Comparison of ENCODE assay signal across 14 cellular contexts in genomic region chr6:112223070-112223861, GRCh38. TPM values are rescaled to one million over a fixed set of nuclear protein-coding genes. Genes with fewer than 3 reads are reported as not detected.
A peak's percentile ranks its signal among the peaks of the same experiment; 100 is the strongest.
DNase-seq lines count a peak whose midpoint lies in the region; ATAC-seq, FAIRE-seq and TF ChIP-seq lines count a peak whose summit lies in the region.
"Had no signal": no experiment of that assay in that cellular context is flagged by ENCODE, and none has a peak within 500 bp of the region (broad histone marks: within the 10 kb centered on the region; RNA-seq: fewer than 3 reads in every experiment).

No MANE protein-coding gene starts in this region.

- no peaks in the 10 kb centered on the region for H3K9me3 Mint-ChIP-seq in mesothelial cell of epicardium
- H3K9me3 Mint-ChIP-seq: naive B cell had no signal

- WGBS in tibial nerve, 2 donors = 25 to 29% methylated on average over 3 of the region's 3 CpGs

- intact Hi-C loops in endothelial cell of umbilical vein (cut with micrococcal nuclease) = no loop called here

- TF ChIP-seq POLR2A in endothelial cell of umbilical vein (IDR thresholded peaks at IDR 0.05; ENCODE audit: low read depth, low read length) = no peak
- no peak for TF ChIP-seq POLR2A in tibial nerve (IDR thresholded peaks at IDR 0.05)
- no peak for TF ChIP-seq POLR2A in GM12892 (IDR thresholded peaks at IDR 0.05; ENCODE audit: low read depth, low read length)

- H3K4me2 ChIP-seq in endothelial cell of umbilical vein (ENCODE audit: insufficient read depth, low read length) = peak overlapping the region; percentile 9

- H3K79me2 ChIP-seq in endothelial cell of umbilical vein (ENCODE audit: control insufficient read depth, insufficient read depth, low read length) = peaks cover 71% of the 10 kb centered on the region

- H3K27me3 ChIP-seq in endothelial cell of umbilical vein (ENCODE audit: control insufficient read depth in 2 of 2, insufficient read depth in 2 of 2, low read length in 2 of 2) (no peaks in the 10 kb centered on the region), tibial nerve (no peaks in the 10 kb centered on the region)

- H3K9me3 ChIP-seq in endothelial cell of umbilical vein (replicated peaks; ENCODE audit: control insufficient read depth, insufficient read depth, low read length) (no peaks in the 10 kb centered on the region), tibial nerve (no peaks in the 10 kb centered on the region)

- no peaks in the 10 kb centered on the region for H4K20me1 ChIP-seq in endothelial cell of umbilical vein (replicated peaks; ENCODE audit: control insufficient read depth, extremely low read depth, insufficient read depth, low read length)

- H3K4me1 Mint-ChIP-seq in mesothelial cell of epicardium = peaks cover 43% of the 10 kb centered on the region
- H3K4me1 Mint-ChIP-seq: naive B cell had no signal

- peak overlapping the region; percentile 74 for H3K27ac ChIP-seq in endothelial cell of umbilical vein (ENCODE audit: insufficient read depth, low read depth, low read length)
- peak overlapping the region in 3 of 4 donors; percentile 50 to 89 (median 80) for H3K27ac ChIP-seq in tibial nerve
- H3K27ac ChIP-seq: epithelial cell of prostate, HL-60 had no signal

- TF ChIP-seq CTCF in endothelial cell of umbilical vein (IDR thresholded peaks at IDR 0.05; ENCODE audit: extremely low read depth in 1 of 2, insufficient read depth in 1 of 2, low read depth in 1 of 2, low read length in 2 of 2) (no peak), mesothelial cell of epicardium (IDR thresholded peaks at IDR 0.05; ENCODE audit: unreplicated experiment) (no peak), tibial nerve (IDR thresholded peaks at IDR 0.05) (no peak)

- H3K4me3 ChIP-seq in endothelial cell of umbilical vein (replicated peaks in 1 of 3; ENCODE audit: insufficient read depth in 1 of 3, low read depth in 1 of 3, low read length in 3 of 3) = no peak overlapping the region
- H3K4me3 ChIP-seq in tibial nerve = no peak overlapping the region

- POLR2A ChIA-PET in endothelial cell of umbilical vein (lab: Charles Lee) = no interaction called here

- H3K27ac Mint-ChIP-seq in mesothelial cell of epicardium = peak overlapping the region; percentile 73

- dilution Hi-C loops in endothelial cell of umbilical vein (cut with MboI; ENCODE audit: extremely low pct_ligation_motif_present, low sequenced_read_pairs) = no loop called here

- H3K4me1 ChIP-seq in endothelial cell of umbilical vein (ENCODE audit: control insufficient read depth, extremely low read depth, insufficient read depth, low read length) (peaks cover 91% of the 10 kb centered on the region), tibial nerve (peaks cover 3 to 91% (median 41%) of the 10 kb centered on the region in 4 donors)

- FAIRE-seq in endothelial cell of umbilical vein (lab: Jason Lieb, UNC) (no peak), GM12892 (lab: Jason Lieb, UNC) (no peak)

- H3K9me1 ChIP-seq in endothelial cell of umbilical vein (replicated peaks; ENCODE audit: control insufficient read depth, extremely low read depth, insufficient read depth, low read length) = peaks cover 3% of the 10 kb centered on the region

- CTCF ChIA-PET in endothelial cell of umbilical vein (lab: Charles Lee) = interaction anchor here (1.0 to 3.2 kb wide), 4 partner anchors 9 to 88 kb away, joined by 3 to 11 read pairs (median 5); no protein-coding TSS in a partner anchor

- peak in 1 of 2 donors; percentile 80 for TF ChIP-seq EP300 in tibial nerve (IDR thresholded peaks at IDR 0.05)

- no TSS peak for BruUV-seq in endothelial cell of umbilical vein (replicated peaks; lab: Mats Ljungman, UMichigan)

- peak; percentile 91 for DNase-seq in M059J (ENCODE audit: low read depth)
- DNase-seq in endothelial cell of umbilical vein (ENCODE audit: low read depth, low spot score) = no peak
- DNase-seq in mesothelial cell of epicardium (ENCODE audit: low spot score in 2 of 2, unreplicated experiment in 2 of 2) = no peak
- no peak for DNase-seq in tibial nerve (ENCODE audit: low spot score in 2 of 2)
- no peak for DNase-seq in GM12892 (ENCODE audit: insufficient read length)
- DNase-seq in NCI-H1930 (lab: John Stamatoyannopoulos, UW) = no peak
- no peak for DNase-seq in RKO (ENCODE audit: low spot score)
- DNase-seq: activated naive CD4-positive, alpha-beta T cell treated with Interleukin-2 at 50 U/mL for 16 hours; naive B cell; NCI-H187 treated with DMSO at 0.1 percent for 48 hours; OCI-M1 had no signal

- no peak overlapping the region for H3K4me3 Mint-ChIP-seq in mesothelial cell of epicardium
- H3K4me3 Mint-ChIP-seq: naive B cell had no signal

- H3K36me3 ChIP-seq in endothelial cell of umbilical vein (ENCODE audit: control insufficient read depth in 2 of 2, extremely low read depth in 1 of 2, insufficient read depth in 2 of 2, low read length in 2 of 2) (peaks cover 2 to 4% of the 10 kb centered on the region in 2 experiments), tibial nerve (no peaks in the 10 kb centered on the region)

- no peak overlapping the region for H2AFZ ChIP-seq in endothelial cell of umbilical vein (ENCODE audit: low read depth, low read length)

- peak overlapping the region; percentile 8 for H3K9ac ChIP-seq in endothelial cell of umbilical vein (replicated peaks; ENCODE audit: extremely low read depth, insufficient read depth, low read length)

- H3K36me3 Mint-ChIP-seq in mesothelial cell of epicardium = no peaks in the 10 kb centered on the region
- H3K36me3 Mint-ChIP-seq: naive B cell had no signal

- ATAC-seq in GM19035 (IDR thresholded peaks at IDR 0.05; ENCODE audit: unreplicated experiment) = no peak

- H3K27me3 Mint-ChIP-seq in mesothelial cell of epicardium (ENCODE audit: low read depth) = no peaks in the 10 kb centered on the region

TF ChIP-seq in endothelial cell of umbilical vein, 7 proteins besides CTCF, POLR2A, EP300 and RAD21:
- TF ChIP-seq JUN (IDR thresholded peaks at IDR 0.05; ENCODE audit: borderline replicate concordance, insufficient read depth, insufficient read length, low read depth) (no peak), EZH2 (IDR thresholded peaks at IDR 0.05; ENCODE audit: borderline replicate concordance, low read depth, low read length, severe bottlenecking) (no peak), MYC (IDR thresholded peaks at IDR 0.05; ENCODE audit: low read depth, low read length) (no peak), FOS (IDR thresholded peaks at IDR 0.05; ENCODE audit: borderline replicate concordance, insufficient read depth, low read length) (no peak), GATA2 (IDR thresholded peaks at IDR 0.05; ENCODE audit: insufficient read depth, insufficient read length, low read depth, low read length) (no peak), POLR2AphosphoS5 (IDR thresholded peaks at IDR 0.05; ENCODE audit: insufficient read depth, low read depth, low read length) (no peak)
- TF ChIP-seq, protein P1, sequence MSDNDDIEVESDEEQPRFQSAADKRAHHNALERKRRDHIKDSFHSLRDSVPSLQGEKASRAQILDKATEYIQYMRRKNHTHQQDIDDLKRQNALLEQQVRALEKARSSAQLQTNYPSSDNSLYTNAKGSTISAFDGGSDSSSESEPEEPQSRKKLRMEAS (IDR thresholded peaks at IDR 0.05; ENCODE audit: insufficient read depth, insufficient read length) = no peak

RNA-seq across cellular contexts. Expression of gene LAMA4, which starts 31.1 kb away (rescaled TPM):
- 85.6 and 156 TPM in 2 replicates for total RNA-seq in M059J (2014; rRNA removed; shearing (Covaris generic))
- total RNA-seq in endothelial cell of umbilical vein = 629 TPM in 2 replicates
- 370 and 384 TPM in 2 replicates for polyA plus RNA-seq in endothelial cell of umbilical vein
- polyA plus RNA-seq in endothelial cell of umbilical vein (2011; cell fraction: cytosol; rRNA removed) = 215 and 257 TPM in 2 replicates
- 1,231 and 1,345 TPM in 2 replicates for polyA plus RNA-seq in endothelial cell of umbilical vein (2011; cell fraction: nucleus; rRNA removed)
- polyA plus RNA-seq in endothelial cell of umbilical vein (2012) = 367 and 381 TPM in 2 replicates
- polyA minus RNA-seq in endothelial cell of umbilical vein = 1,043 and 1,135 TPM in 2 replicates
- polyA minus RNA-seq in endothelial cell of umbilical vein (2011; cell fraction: cytosol; rRNA and poly(A)+ RNA removed) = not detected
- 1,955 and 2,229 TPM in 2 replicates for polyA minus RNA-seq in endothelial cell of umbilical vein (2011; cell fraction: nucleus; rRNA and poly(A)+ RNA removed)
- total RNA-seq in mesothelial cell of epicardium = 41.5 to 49.4 TPM (median 46.4 TPM) in 3 replicates
- 100 to 1,000 TPM; 229 to 524 (median 468) TPM for total RNA-seq in tibial nerve
- not detected for polyA plus RNA-seq in GM12892 (2012; ENCODE audit: missing spikeins)
